In genomic region chr13:98571955-98572662, GRCh38 we compare ENCODE assay signal across 8 cellular contexts. TPM values are rescaled to one million over a fixed set of nuclear protein-coding genes. Genes with fewer than 3 reads are reported as not detected.
DNase-seq lines count a peak whose midpoint lies in the region; ATAC-seq and TF ChIP-seq lines count a peak whose summit lies in the region.

No MANE protein-coding gene starts in this region.

- no peak for TF ChIP-seq POLR2A in heart left ventricle (IDR thresholded peaks at IDR 0.05)

- H3K27me3 Mint-ChIP-seq in effector memory CD8-positive, alpha-beta T cell: no peaks in the 10 kb centered on the region

- no peak overlapping the region for H2AFZ ChIP-seq in osteoblast (ENCODE audit: low read length)

- ATAC-seq in heart left ventricle (peak; percentile 17 to 56 (median 24)), Right ventricle myocardium inferior (no peak), HG02970 (IDR thresholded peaks at IDR 0.05; ENCODE audit: low FRiP score, unreplicated experiment) (no peak), HG03280 (IDR thresholded peaks at IDR 0.05; ENCODE audit: unreplicated experiment) (no peak)
- ATAC-seq in effector memory CD8-positive, alpha-beta T cell (replicated peaks): peak; percentile 26

- H3K9me3 ChIP-seq in heart left ventricle: no peaks in the 10 kb centered on the region
- no peaks in the 10 kb centered on the region for H3K9me3 ChIP-seq in osteoblast (ENCODE audit: low read depth, low read length)

- peaks cover 22% of the 10 kb centered on the region for H3K36me3 Mint-ChIP-seq in effector memory CD8-positive, alpha-beta T cell (ENCODE audit: insufficient read depth)

- TF ChIP-seq CTCF in heart left ventricle (IDR thresholded peaks at IDR 0.05) (no peak), osteoblast (IDR thresholded peaks at IDR 0.05; ENCODE audit: extremely low read depth, low read depth, low read length) (no peak)

- no peaks in the 10 kb centered on the region for H3K9me3 Mint-ChIP-seq in effector memory CD8-positive, alpha-beta T cell

- peak overlapping the region in 4 of 12 donors; percentile 3 to 46 (median 12) for H3K4me3 ChIP-seq in heart left ventricle
- peak overlapping the region; percentile 62 for H3K4me3 ChIP-seq in osteoblast (ENCODE audit: insufficient read depth, low read length)

- peak overlapping the region; percentile 83 for H3K4me2 ChIP-seq in osteoblast (ENCODE audit: insufficient read depth, low read length)

- no peaks in the 10 kb centered on the region for H3K36me3 ChIP-seq in heart left ventricle
- H3K36me3 ChIP-seq in osteoblast (ENCODE audit: insufficient read depth, low read length): peaks cover 4% of the 10 kb centered on the region

- intact Hi-C loops in heart left ventricle (cut with DNase I): loop anchor here in 5 of 10 donors (5.0 to 10.0 kb wide), 4 partner anchors 60 to 87 kb away; no protein-coding TSS in a partner anchor
- intact Hi-C loops in Right ventricle myocardium inferior (cut with DNase I): no loop called here

- H3K27ac ChIP-seq in heart left ventricle (peak overlapping the region in 10 of 12 donors; percentile 17 to 78 (median 52)), osteoblast (ENCODE audit: low read depth, low read length) (peak overlapping the region; percentile 75)

- peaks cover 5 to 82% (median 57%) of the 10 kb centered on the region in 12 donors for H3K4me1 ChIP-seq in heart left ventricle
- H3K4me1 ChIP-seq in osteoblast (ENCODE audit: insufficient read depth, low read length): peaks cover 55% of the 10 kb centered on the region

- peak overlapping the region; percentile 84 to 85 for H3K4me3 Mint-ChIP-seq in effector memory CD8-positive, alpha-beta T cell

- 40 to 59% (median 45%) methylated on average over 11 of the region's 11 CpGs for WGBS in heart left ventricle, 4 donors

- H3K4me1 Mint-ChIP-seq in effector memory CD8-positive, alpha-beta T cell (ENCODE audit: low read depth in 2 of 2): peaks cover 70 to 75% of the 10 kb centered on the region in 2 donors

- DNase-seq in heart left ventricle (peak in 2 of 5 donors; percentile 48 to 53), Right ventricle myocardium inferior (ENCODE audit: missing footprints) (no peak), RPMI7951 (ENCODE audit: low read depth) (peak; percentile 88), osteoblast (ENCODE audit: insufficient read length, low spot score, missing footprints) (peak; percentile 86), foreskin melanocyte (no peak)
- no peak for DNase-seq in effector memory CD8-positive, alpha-beta T cell

- H3K79me2 ChIP-seq in osteoblast (ENCODE audit: insufficient read depth, low read length): peaks cover 95% of the 10 kb centered on the region

- peaks cover 57% of the 10 kb centered on the region for H4K20me1 ChIP-seq in osteoblast (ENCODE audit: insufficient read depth, low read length)

- H3K27me3 ChIP-seq in heart left ventricle (no peaks in the 10 kb centered on the region), osteoblast (ENCODE audit: insufficient read depth, low read length) (no peaks in the 10 kb centered on the region)

- H3K27ac Mint-ChIP-seq in effector memory CD8-positive, alpha-beta T cell: peak overlapping the region; percentile 95 to 97

RNA-seq across cellular contexts. Expression of gene STK24, which starts 4.8 kb away (rescaled TPM):
- total RNA-seq in heart left ventricle (10 to 100 TPM; 56.5 to 82.6 (median 63.0) TPM), Right ventricle myocardium inferior (69.6 TPM), osteoblast (82.2 and 83.4 TPM in 2 replicates)
- polyA plus RNA-seq in heart left ventricle: 10 to 100 TPM; 26.6 to 54.1 TPM
- total RNA-seq in RPMI7951 (2014; rRNA removed; shearing (Covaris generic)): 74.9 and 92.5 TPM in 2 replicates

Comparison
In these comparisons a context has a peak if more than half of its experiments do, and no peak if none do; other contexts are left out.
1. ATAC-seq: peak in heart left ventricle (4 of 4) and effector memory CD8-positive, alpha-beta T cell (single experiment); none in Right ventricle myocardium inferior (single experiment), HG02970 (single experiment) and HG03280 (single experiment).
2. DNase-seq: peak in RPMI7951 (single experiment) and osteoblast (single experiment); none in Right ventricle myocardium inferior (single experiment), effector memory CD8-positive, alpha-beta T cell (0 of 3) and foreskin melanocyte (single experiment).